In genomic region chr15:59615661-59616060, GRCh38 we compare ENCODE assay signal across 17 cellular contexts. TPM values are rescaled to one million over a fixed set of nuclear protein-coding genes. Genes with fewer than 3 reads are reported as not detected.
DNase-seq lines count a peak whose midpoint lies in the region; ATAC-seq and TF ChIP-seq lines count a peak whose summit lies in the region.
"Had no signal": no experiment of that assay in that cellular context is flagged by ENCODE, and none has a peak within 500 bp of the region (broad histone marks: within the 10 kb centered on the region; RNA-seq: fewer than 3 reads in every experiment).

No MANE protein-coding gene starts in this region.

- no peaks in the 10 kb centered on the region for H4K20me1 ChIP-seq in BLaER1 treated with 17β-estradiol and CSF1 and Interleukin-3, amounts not matched to agents 10 nM and 100 nM

- no peak for DNase-seq in colonic mucosa
- DNase-seq in mesenchymal stem cell: no peak
- DNase-seq in transverse colon: no peak
- no peak for DNase-seq in activated CD8-positive, alpha-beta memory T cell treated with anti-CD3 and anti-CD28 coated beads for 24 hours
- no peak for DNase-seq in OCI-M1 (lab: John Stamatoyannopoulos, UW)
- DNase-seq: DMS 273 treated with DMSO at 0.1 percent for 48 hours; NCI-H1105; NCI-H446 treated with DMSO at 0.1 percent for 48 hours; NK-92 treated with Interleukin-12 subunit alpha and Interleukin-12 subunit beta, amount 100 ng/mL, for 24 hours; SIG-M5 had no signal

- no peaks in the 10 kb centered on the region for H3K36me3 ChIP-seq in BLaER1 treated with 17β-estradiol and CSF1 and Interleukin-3, amounts not matched to agents 10 nM and 100 nM
- no peaks in the 10 kb centered on the region for H3K36me3 ChIP-seq in colonic mucosa
- peaks cover 0 to 3% of the 10 kb centered on the region in 2 experiments for H3K36me3 ChIP-seq in mesenchymal stem cell (ENCODE audit: control insufficient read depth in 1 of 2, insufficient read depth in 2 of 2, low read depth in 1 of 2, low read length in 2 of 2)
- H3K36me3 ChIP-seq in transverse colon: no peaks in the 10 kb centered on the region

- 86% methylated on average over 4 of the region's 5 CpGs for WGBS in mesenchymal stem cell
- 87 to 100% methylated on average over 1 to 5 of the region's 5 CpGs for WGBS in transverse colon (ENCODE audit: low coverage in 1 of 2), 2 donors

- H4K91ac ChIP-seq in mesenchymal stem cell (ENCODE audit: low read length): no peak overlapping the region

- TF ChIP-seq POLR2A in transverse colon (IDR thresholded peaks at IDR 0.05): no peak

- H3K79me1 ChIP-seq in mesenchymal stem cell (replicated peaks; ENCODE audit: low read length, poor library complexity, severe bottlenecking): peaks cover 3% of the 10 kb centered on the region

- in situ Hi-C loops in transverse colon (cut with MboI; ENCODE audit: low pct_ligation_motif_present in 1 of 4, low pct_unique_long_range_greater_than_20kb in 1 of 4, low sequenced_read_pairs in 3 of 4): no loop called here

- no peak overlapping the region for H2BK15ac ChIP-seq in mesenchymal stem cell (ENCODE audit: low read depth, poor library complexity, severe bottlenecking)

- TF ChIP-seq EP300 in transverse colon (IDR thresholded peaks at IDR 0.05; ENCODE audit: low read depth): no peak

- H3K9me3 ChIP-seq in BLaER1 treated with 17β-estradiol and CSF1 and Interleukin-3, amounts not matched to agents 10 nM and 100 nM (replicated peaks in 1 of 11): peaks cover 4 to 18% (median 16%) of the 10 kb centered on the region in 11 experiments; a peak in 11 of 22 replicates
- H3K9me3 ChIP-seq in colonic mucosa (no peaks in the 10 kb centered on the region), mesenchymal stem cell (ENCODE audit: control insufficient read depth, low read length) (no peaks in the 10 kb centered on the region), transverse colon (no peaks in the 10 kb centered on the region)

- H3K4me1 ChIP-seq in BLaER1 treated with 17β-estradiol and CSF1 and Interleukin-3, amounts not matched to agents 10 nM and 100 nM: peaks cover 12 to 18% (median 15%) of the 10 kb centered on the region in 10 experiments
- no peaks in the 10 kb centered on the region for H3K4me1 ChIP-seq in colonic mucosa
- peaks cover 5% of the 10 kb centered on the region for H3K4me1 ChIP-seq in mesenchymal stem cell (ENCODE audit: control insufficient read depth, insufficient read depth, low read depth, low read length)
- H3K4me1 ChIP-seq in transverse colon: peaks cover 0 to 21% (median 6%) of the 10 kb centered on the region in 4 donors

- no peak overlapping the region for H2BK5ac ChIP-seq in mesenchymal stem cell (ENCODE audit: low read depth, low read length, poor library complexity, severe bottlenecking)

- no peak overlapping the region for H2BK120ac ChIP-seq in mesenchymal stem cell (ENCODE audit: low read depth, low read length)

- H3K4me3 ChIP-seq in BLaER1 treated with 17β-estradiol and CSF1 and Interleukin-3, amounts not matched to agents 10 nM and 100 nM: peak overlapping the region in 4 of 10 experiments; percentile 20 to 45 (median 28); a peak in 2 of 20 replicates
- H3K4me3 ChIP-seq in colonic mucosa (peak overlapping the region; percentile 6), mesenchymal stem cell (ENCODE audit: insufficient read depth in 1 of 2, low read depth in 1 of 2, low read length in 2 of 2) (no peak overlapping the region), transverse colon (peak overlapping the region in 1 of 4 donors; percentile 40)
- H3K4me3 ChIP-seq: GM23338 had no signal

- no peak overlapping the region for H3K18ac ChIP-seq in mesenchymal stem cell (ENCODE audit: low read depth in 1 of 2, low read length in 2 of 2)

- TF ChIP-seq CTCF in colonic mucosa (IDR thresholded peaks at IDR 0.05) (no peak), transverse colon (IDR thresholded peaks at IDR 0.05) (no peak)

- H3K4ac ChIP-seq in mesenchymal stem cell (ENCODE audit: low read depth in 1 of 2, low read length in 2 of 2): no peak overlapping the region

- no peaks in the 10 kb centered on the region for H3K27me3 ChIP-seq in BLaER1 treated with 17β-estradiol and CSF1 and Interleukin-3, amounts not matched to agents 10 nM and 100 nM
- H3K27me3 ChIP-seq in colonic mucosa: no peaks in the 10 kb centered on the region
- peaks cover 0 to 24% of the 10 kb centered on the region in 2 experiments for H3K27me3 ChIP-seq in mesenchymal stem cell (ENCODE audit: control insufficient read depth in 1 of 2, insufficient read depth in 1 of 2, low read length in 2 of 2)
- peaks cover 4% of the 10 kb centered on the region for H3K27me3 ChIP-seq in transverse colon

- no peak overlapping the region for H3K23ac ChIP-seq in mesenchymal stem cell (ENCODE audit: low read length in 2 of 2)

- H3K9ac ChIP-seq in BLaER1 treated with 17β-estradiol and CSF1 and Interleukin-3, amounts not matched to agents 10 nM and 100 nM: no peak overlapping the region; a peak in 1 of 22 replicates
- H3K9ac ChIP-seq in colonic mucosa (ENCODE audit: low read depth in 2 of 2, low read length in 2 of 2) (peak overlapping the region in 1 of 2 donors; percentile 26), mesenchymal stem cell (ENCODE audit: low read length) (no peak overlapping the region)

- intact Hi-C loops in colonic mucosa (cut with DNase I): loop anchor here (5.0 kb wide), 1 partner anchor 83 kb away; no protein-coding TSS in a partner anchor
- intact Hi-C loops in transverse colon (cut with DNase I; ENCODE audit: low total_unique reads): no loop called here

- peak overlapping the region in 10 of 11 experiments; percentile 36 to 80 (median 70); a peak in 18 of 22 replicates for H3K4me2 ChIP-seq in BLaER1 treated with 17β-estradiol and CSF1 and Interleukin-3, amounts not matched to agents 10 nM and 100 nM
- no peak overlapping the region for H3K4me2 ChIP-seq in mesenchymal stem cell (ENCODE audit: low read length, poor library complexity, severe bottlenecking)
- H3K4me2 ChIP-seq: GM23338 had no signal

- H3K27ac ChIP-seq in BLaER1 treated with 17β-estradiol and CSF1 and Interleukin-3, amounts not matched to agents 10 nM and 100 nM: peak overlapping the region in 10 of 11 experiments; percentile 47 to 79 (median 70); a peak in 17 of 22 replicates
- H3K27ac ChIP-seq in colonic mucosa (peak overlapping the region; percentile 32), mesenchymal stem cell (ENCODE audit: low read length, poor library complexity, severe bottlenecking) (no peak overlapping the region), transverse colon (peak overlapping the region; percentile 55 to 69 (median 60))

- no peak overlapping the region for H4K8ac ChIP-seq in mesenchymal stem cell (ENCODE audit: low read length)

- H2AFZ ChIP-seq in mesenchymal stem cell (ENCODE audit: low read depth, low read length): no peak overlapping the region

- no peak overlapping the region for H2BK12ac ChIP-seq in mesenchymal stem cell (ENCODE audit: low read length in 2 of 2)

- ATAC-seq in GM19351 (IDR thresholded peaks at IDR 0.05; ENCODE audit: unreplicated experiment): no peak
- ATAC-seq: GM23338, SK-N-SH treated with all-trans-retinoic acid at 6 μM for 48 hours had no signal

- H2AK5ac ChIP-seq in mesenchymal stem cell (ENCODE audit: low read length, severe bottlenecking): peak overlapping the region; percentile 15

- H3K14ac ChIP-seq in mesenchymal stem cell (ENCODE audit: low read length in 2 of 2): no peak overlapping the region

RNA-seq across cellular contexts. Expression of gene GCNT3, which starts 4.1 kb away (rescaled TPM):
- total RNA-seq in colonic mucosa (100 to 1,000 TPM; 261 to 365 TPM), transverse colon (100 to 1,000 TPM; 117 to 289 (median 184) TPM)
- polyA plus RNA-seq in mesenchymal stem cell (2013, experiment 1 of 2): 0.18 TPM
- 0.08 TPM for polyA plus RNA-seq in mesenchymal stem cell (2013, experiment 2 of 2)
- total RNA-seq: A673, GM23338, RPMI7951 had no signal
- polyA plus RNA-seq: CD14-positive monocyte, GM23338 had no signal

RNA-seq across cellular contexts. Expression of gene GTF2A2, which starts 41.7 kb away (rescaled TPM):
- total RNA-seq in colonic mucosa (100 to 1,000 TPM; 117 to 143 TPM), transverse colon (10 to 100 TPM in 3 of 4 donors, 1 to 10 TPM in 1; 4.4 to 27.7 (median 17.8) TPM)
- 171 TPM for polyA plus RNA-seq in mesenchymal stem cell (2013, experiment 1 of 2)
- polyA plus RNA-seq in mesenchymal stem cell (2013, experiment 2 of 2): 190 TPM

Comparison
In these comparisons a context has a peak if more than half of its experiments do, and no peak if none do; other contexts are left out.
1. RNA of gene GTF2A2, which starts 41.7 kb away (total RNA-seq): 117 to 143 TPM in colonic mucosa; 4.4 to 27.7 TPM in transverse colon; every median in the first group is over 4 times any median in the second.